8 cellular contexts compared by ENCODE assay signal in the genomic region with DNA sequence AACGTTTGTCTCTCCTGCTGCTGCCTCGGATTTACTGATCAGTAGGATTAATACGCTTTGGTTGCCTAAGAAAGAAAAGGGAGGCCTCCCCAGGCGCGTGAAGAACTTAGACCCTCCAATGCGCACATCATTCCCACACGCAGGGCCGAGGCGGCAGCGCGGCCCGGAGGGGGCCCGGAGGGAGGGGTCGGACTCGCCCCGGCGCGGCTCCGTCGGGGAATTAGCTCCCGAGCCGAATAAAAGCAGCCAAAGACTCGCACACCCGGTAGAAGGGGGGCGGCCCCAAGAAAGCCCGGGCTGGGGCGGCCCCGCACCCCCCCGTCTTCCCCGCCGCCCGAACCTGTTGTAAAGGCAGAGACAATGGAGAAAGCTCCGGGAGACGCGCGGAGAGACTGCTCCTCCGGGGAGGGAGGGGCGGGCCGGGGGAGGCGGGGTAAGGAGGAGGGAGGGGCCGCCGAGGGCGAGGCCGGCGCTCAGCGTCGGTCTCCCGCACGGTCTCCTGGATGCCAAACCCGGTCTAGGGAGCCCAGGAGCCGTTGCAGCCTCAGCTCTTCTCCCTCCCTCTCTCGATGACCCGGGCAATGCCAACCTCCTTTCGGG. TPM values are rescaled to one million over a fixed set of nuclear protein-coding genes. Genes with fewer than 3 reads are reported as not detected.
A peak's percentile ranks its signal among the peaks of the same experiment; 100 is the strongest.
DNase-seq lines count a peak whose midpoint lies in the region; ATAC-seq, FAIRE-seq and TF ChIP-seq lines count a peak whose summit lies in the region.

A gene (minus strand): TSS at position 362 of the 600 bp plus-strand sequence. CDS start 446 bp downstream, outside the sequence.

- H3K27ac ChIP-seq in gastroesophageal sphincter (no peak within 1 kb of the TSS), pancreas (no peak within 1 kb of the TSS)

- H3K4me1 Mint-ChIP-seq in type B pancreatic cell (ENCODE audit: unreplicated experiment) = peaks cover 25% of the 10 kb centered on the region

- no peak for TF ChIP-seq POLR2A in gastroesophageal sphincter (IDR thresholded peaks at IDR 0.05)

- H3K27me3 Mint-ChIP-seq in type B pancreatic cell = peaks cover 74% of the 10 kb centered on the region

- H3K4me1 ChIP-seq in gastroesophageal sphincter = peaks cover 3 to 27% (median 11%) of the 10 kb centered on the region in 3 donors
- peaks cover 0 to 5% (median 3%) of the 10 kb centered on the region in 3 donors for H3K4me1 ChIP-seq in pancreas

- TF ChIP-seq EP300 in gastroesophageal sphincter (IDR thresholded peaks at IDR 0.05) = no peak

- peak; percentile 53 for ATAC-seq in HG03280 (IDR thresholded peaks at IDR 0.05; ENCODE audit: unreplicated experiment)
- peak; percentile 57 for ATAC-seq in gastroesophageal sphincter
- peak; percentile 79 to 91 (median 88) for ATAC-seq in pancreas
- ATAC-seq in GM18517 (IDR thresholded peaks at IDR 0.05; ENCODE audit: unreplicated experiment) = no peak

- WGBS in gastroesophageal sphincter (ENCODE audit: low coverage in 1 of 2), 2 donors = 0% methylated on average over 1 to 4 of the region's 54 CpGs
- 0 to 1% methylated on average over 43 to 54 of the region's 54 CpGs for WGBS in pancreas, 2 donors

- H3K9me3 Mint-ChIP-seq in type B pancreatic cell = no peaks in the 10 kb centered on the region

- TF ChIP-seq CTCF in gastroesophageal sphincter (IDR thresholded peaks at IDR 0.05) = no peak
- no peak for TF ChIP-seq CTCF in pancreas (IDR thresholded peaks at IDR 0.05)
- no peak for TF ChIP-seq CTCF in type B pancreatic cell (conservative IDR thresholded peaks at IDR 0.05)

- FAIRE-seq in pancreas (lab: Jason Lieb, UNC) = no peak

- H3K36me3 ChIP-seq in gastroesophageal sphincter (no peaks in the 10 kb centered on the region), pancreas (no peaks in the 10 kb centered on the region)

- peak within 1 kb of the TSS; percentile 95 for H3K4me3 Mint-ChIP-seq in type B pancreatic cell

- intact Hi-C loops in pancreas (cut with DNase I) = no loop called here

- H3K36me3 Mint-ChIP-seq in type B pancreatic cell = no peaks in the 10 kb centered on the region

- no peak within 1 kb of the TSS for H3K27ac Mint-ChIP-seq in type B pancreatic cell

- H3K9me3 ChIP-seq in gastroesophageal sphincter (peaks cover 0 to 6% (median 0%) of the 10 kb centered on the region in 3 donors), pancreas (peaks cover 0 to 7% (median 0%) of the 10 kb centered on the region in 4 donors)

- H3K4me3 ChIP-seq in gastroesophageal sphincter (peak within 1 kb of the TSS; percentile 41 to 61), pancreas (peak within 1 kb of the TSS; percentile 37 to 64 (median 46))

- H3K27me3 ChIP-seq in gastroesophageal sphincter = peaks cover 64% of the 10 kb centered on the region
- peaks cover 0 to 29% (median 12%) of the 10 kb centered on the region in 4 donors for H3K27me3 ChIP-seq in pancreas

- DNase-seq in ELR (ENCODE audit: low read depth) (peak; percentile 34), SHP77 treated with DMSO at 0.1 percent for 48 hours (lab: John Stamatoyannopoulos, UW) (peak; percentile 32), pancreas (peak; percentile 20 to 74 (median 38)), type B pancreatic cell (ENCODE audit: extremely low spot score, unreplicated experiment) (peak; percentile 69)
- peak; percentile 71 for DNase-seq in activated naive CD4-positive, alpha-beta T cell treated with Interleukin-2 at 50 U/mL for 16 hours

RNA-seq across cellular contexts. Expression of the gene that starts here (rescaled TPM):
- total RNA-seq in gastroesophageal sphincter (10 to 100 TPM in 1 of 4 donors, 1 to 10 TPM in 1, under 1 TPM in 1, not detected in 1; 0.12 to 42.0 (median 2.0) TPM), pancreas (under 1 TPM; 0.28 to 0.79 (median 0.71) TPM), type B pancreatic cell (ENCODE audit: low replicate concordance) (10.4 and 27.1 TPM in 2 replicates)
- under 1 TPM; 0.27 to 0.77 TPM for polyA plus RNA-seq in pancreas

Comparison
In these comparisons a context has a peak if more than half of its experiments do, and no peak if none do; other contexts are left out.
1. Peak in DNase-seq, ATAC-seq and H3K4me3 ChIP-seq in pancreas; RNA of the gene not detected or under 1 TPM.